ENCODE assay signal across 9 cellular contexts in genomic region chr13:46598820-46599180, GRCh38. TPM values are rescaled to one million over a fixed set of nuclear protein-coding genes. Genes with fewer than 3 reads are reported as not detected.
DNase-seq lines count a peak whose midpoint lies in the region; ATAC-seq lines count a peak whose summit lies in the region.
"Had no signal": no experiment of that assay in that cellular context is flagged by ENCODE, and none has a peak within 500 bp of the region (broad histone marks: within the 10 kb centered on the region; RNA-seq: fewer than 3 reads in every experiment).

No MANE protein-coding gene starts in this region.

- H2BK5ac ChIP-seq in mesenchymal stem cell (ENCODE audit: low read depth, low read length, poor library complexity, severe bottlenecking) = no peak overlapping the region

- DNase-seq in activated T-cell treated with anti-CD3 and anti-CD28 coated beads, Interleukin-2, amount 50 U/mL, for 24 hours = no peak
- no peak for DNase-seq in activated T-cell treated with anti-CD3 and anti-CD28 coated beads, Interleukin-2, amount 50 U/mL, for 1 hour
- DNase-seq in Karpas-422 = no peak
- DNase-seq in stimulated activated naive CD8-positive, alpha-beta T cell treated with anti-CD3 and anti-CD28 coated beads, Interleukin-15, Interleukin-2, amounts not matched to agents 100 U/mL and 50 U/mL, for 24 hours = no peak
- DNase-seq in MG63 = no peak
- DNase-seq in pons (ENCODE audit: low spot score) = no peak
- no peak for DNase-seq in mesenchymal stem cell
- DNase-seq: foreskin fibroblast had no signal

- H3K27ac Mint-ChIP-seq in activated T-cell treated with anti-CD3 and anti-CD28 coated beads, Interleukin-2, amount 50 U/mL, for 24 hours = peak overlapping the region; percentile 13

- H3K4me2 ChIP-seq in Karpas-422 (ENCODE audit: low read depth, low read length, poor library complexity, severe bottlenecking) (peak overlapping the region; percentile 46), mesenchymal stem cell (ENCODE audit: low read length, poor library complexity, severe bottlenecking) (no peak overlapping the region)

- no peaks in the 10 kb centered on the region for H3K27me3 Mint-ChIP-seq in activated T-cell treated with anti-CD3 and anti-CD28 coated beads, Interleukin-2, amount 50 U/mL, for 24 hours

- no peak overlapping the region for H2BK120ac ChIP-seq in mesenchymal stem cell (ENCODE audit: low read depth, low read length)

- no peak overlapping the region for H3K23ac ChIP-seq in mesenchymal stem cell (ENCODE audit: low read length in 2 of 2)

- H3K4me1 Mint-ChIP-seq in activated T-cell treated with anti-CD3 and anti-CD28 coated beads, Interleukin-2, amount 50 U/mL, for 24 hours (ENCODE audit: low read depth) = peaks cover 79% of the 10 kb centered on the region

- H4K8ac ChIP-seq in mesenchymal stem cell (ENCODE audit: low read length) = no peak overlapping the region

- H2AFZ ChIP-seq in Karpas-422 (ENCODE audit: low read length) (no peak overlapping the region), mesenchymal stem cell (ENCODE audit: low read depth, low read length) (no peak overlapping the region)

- H3K14ac ChIP-seq in mesenchymal stem cell (ENCODE audit: low read length in 2 of 2) = no peak overlapping the region

- no peak overlapping the region for H2BK12ac ChIP-seq in mesenchymal stem cell (ENCODE audit: low read length in 2 of 2)

- H3K79me2 ChIP-seq in Karpas-422 (ENCODE audit: low read length) = no peaks in the 10 kb centered on the region

- H3K27ac ChIP-seq in Karpas-422 (ENCODE audit: low read length) (no peak overlapping the region), mesenchymal stem cell (ENCODE audit: low read length, poor library complexity, severe bottlenecking) (no peak overlapping the region)

- no peak overlapping the region for H3K4me3 Mint-ChIP-seq in activated T-cell treated with anti-CD3 and anti-CD28 coated beads, Interleukin-2, amount 50 U/mL, for 24 hours

- H3K36me3 Mint-ChIP-seq in activated T-cell treated with anti-CD3 and anti-CD28 coated beads, Interleukin-2, amount 50 U/mL, for 24 hours (ENCODE audit: low read depth) = peaks cover 6% of the 10 kb centered on the region

- no peak overlapping the region for H3K18ac ChIP-seq in mesenchymal stem cell (ENCODE audit: low read depth in 1 of 2, low read length in 2 of 2)

- H3K4me1 ChIP-seq in Karpas-422 (ENCODE audit: low read length) (peaks cover 39% of the 10 kb centered on the region), mesenchymal stem cell (ENCODE audit: control insufficient read depth, insufficient read depth, low read depth, low read length) (peaks cover 8% of the 10 kb centered on the region)

- peaks cover 4% of the 10 kb centered on the region; the same call in 1 of the 2 replicates for H4K20me1 ChIP-seq in Karpas-422 (ENCODE audit: insufficient read depth, low read depth, low read length)

- H3K79me1 ChIP-seq in mesenchymal stem cell (replicated peaks; ENCODE audit: low read length, poor library complexity, severe bottlenecking) = peaks cover 9% of the 10 kb centered on the region

- H3K36me3 ChIP-seq in Karpas-422 (ENCODE audit: insufficient read depth, low read length) = no peaks in the 10 kb centered on the region
- H3K36me3 ChIP-seq in MG63 = no peaks in the 10 kb centered on the region
- H3K36me3 ChIP-seq in mesenchymal stem cell (ENCODE audit: control insufficient read depth in 1 of 2, insufficient read depth in 2 of 2, low read depth in 1 of 2, low read length in 2 of 2) = no peaks in the 10 kb centered on the region

- H3K9me3 Mint-ChIP-seq in activated T-cell treated with anti-CD3 and anti-CD28 coated beads, Interleukin-2, amount 50 U/mL, for 24 hours = no peaks in the 10 kb centered on the region

- no peak overlapping the region for H3K4ac ChIP-seq in mesenchymal stem cell (ENCODE audit: low read depth in 1 of 2, low read length in 2 of 2)

- peak; percentile 43 for ATAC-seq in GM21825 (IDR thresholded peaks at IDR 0.05; ENCODE audit: unreplicated experiment)
- ATAC-seq in stimulated activated naive CD8-positive, alpha-beta T cell treated with anti-CD3 and anti-CD28 coated beads, Interleukin-15, Interleukin-2, amounts not matched to agents 100 U/mL and 50 U/mL, for 24 hours = peak; percentile 85

- no peaks in the 10 kb centered on the region for H3K27me3 ChIP-seq in Karpas-422 (ENCODE audit: low read length)
- H3K27me3 ChIP-seq in MG63 = no peaks in the 10 kb centered on the region
- H3K27me3 ChIP-seq in mesenchymal stem cell (ENCODE audit: control insufficient read depth in 1 of 2, insufficient read depth in 1 of 2, low read length in 2 of 2) = no peaks in the 10 kb centered on the region

- H3K4me3 ChIP-seq in Karpas-422 (ENCODE audit: low read length) = 0 out of 2 replicates have a peak overlapping the region, but pooled peaks have one; percentile 8
- no peak overlapping the region for H3K4me3 ChIP-seq in MG63
- H3K4me3 ChIP-seq in mesenchymal stem cell (ENCODE audit: insufficient read depth in 1 of 2, low read depth in 1 of 2, low read length in 2 of 2) = no peak overlapping the region

- H4K91ac ChIP-seq in mesenchymal stem cell (ENCODE audit: low read length) = no peak overlapping the region

- H3K9ac ChIP-seq in Karpas-422 (ENCODE audit: low read length) (no peak overlapping the region), mesenchymal stem cell (ENCODE audit: low read length) (no peak overlapping the region)

- H3K9me2 ChIP-seq in Karpas-422 (replicated peaks; ENCODE audit: insufficient read depth, low read length) = no peaks in the 10 kb centered on the region

- H2AK5ac ChIP-seq in mesenchymal stem cell (ENCODE audit: low read length, severe bottlenecking) = no peak overlapping the region

- WGBS in mesenchymal stem cell = 97% methylated on average over 1 of the region's 2 CpGs

- no peak overlapping the region for H2BK15ac ChIP-seq in mesenchymal stem cell (ENCODE audit: low read depth, poor library complexity, severe bottlenecking)

- H3K9me3 ChIP-seq in Karpas-422 (ENCODE audit: low read length) (no peaks in the 10 kb centered on the region), MG63 (no peaks in the 10 kb centered on the region), mesenchymal stem cell (ENCODE audit: control insufficient read depth, low read length) (no peaks in the 10 kb centered on the region)

RNA-seq across cellular contexts. Expression of gene LRCH1, which starts 45.8 kb away (rescaled TPM):
- 0.56 and 1.6 TPM in 2 replicates for total RNA-seq in Karpas-422 (2014; rRNA removed; shearing (Covaris generic); ENCODE audit: low replicate concordance)
- 3.6 and 4.6 TPM in 2 replicates for total RNA-seq in MG63 (2014; rRNA removed; shearing (Covaris generic); ENCODE audit: low replicate concordance)
- 8.2 TPM for polyA plus RNA-seq in mesenchymal stem cell (2013, experiment 1 of 2)
- polyA plus RNA-seq in mesenchymal stem cell (2013, experiment 2 of 2) = 7.9 TPM
